1 cellular context compared by ENCODE assay signal in genomic region chr19:39412100-39412866, GRCh38.
TF ChIP-seq lines count a peak whose summit lies in the region.

A gene with protein sequence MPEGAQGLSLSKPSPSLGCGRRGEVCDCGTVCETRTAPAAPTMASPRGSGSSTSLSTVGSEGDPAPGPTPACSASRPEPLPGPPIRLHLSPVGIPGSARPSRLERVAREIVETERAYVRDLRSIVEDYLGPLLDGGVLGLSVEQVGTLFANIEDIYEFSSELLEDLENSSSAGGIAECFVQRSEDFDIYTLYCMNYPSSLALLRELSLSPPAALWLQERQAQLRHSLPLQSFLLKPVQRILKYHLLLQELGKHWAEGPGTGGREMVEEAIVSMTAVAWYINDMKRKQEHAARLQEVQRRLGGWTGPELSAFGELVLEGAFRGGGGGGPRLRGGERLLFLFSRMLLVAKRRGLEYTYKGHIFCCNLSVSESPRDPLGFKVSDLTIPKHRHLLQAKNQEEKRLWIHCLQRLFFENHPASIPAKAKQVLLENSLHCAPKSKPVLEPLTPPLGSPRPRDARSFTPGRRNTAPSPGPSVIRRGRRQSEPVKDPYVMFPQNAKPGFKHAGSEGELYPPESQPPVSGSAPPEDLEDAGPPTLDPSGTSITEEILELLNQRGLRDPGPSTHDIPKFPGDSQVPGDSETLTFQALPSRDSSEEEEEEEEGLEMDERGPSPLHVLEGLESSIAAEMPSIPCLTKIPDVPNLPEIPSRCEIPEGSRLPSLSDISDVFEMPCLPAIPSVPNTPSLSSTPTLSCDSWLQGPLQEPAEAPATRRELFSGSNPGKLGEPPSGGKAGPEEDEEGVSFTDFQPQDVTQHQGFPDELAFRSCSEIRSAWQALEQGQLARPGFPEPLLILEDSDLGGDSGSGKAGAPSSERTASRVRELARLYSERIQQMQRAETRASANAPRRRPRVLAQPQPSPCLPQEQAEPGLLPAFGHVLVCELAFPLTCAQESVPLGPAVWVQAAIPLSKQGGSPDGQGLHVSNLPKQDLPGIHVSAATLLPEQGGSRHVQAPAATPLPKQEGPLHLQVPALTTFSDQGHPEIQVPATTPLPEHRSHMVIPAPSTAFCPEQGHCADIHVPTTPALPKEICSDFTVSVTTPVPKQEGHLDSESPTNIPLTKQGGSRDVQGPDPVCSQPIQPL (N-terminal part only) (plus strand): TSS chr19:39412669. CDS start chr19:39414087, 1,418 bp downstream.

TF ChIP-seq in K562, 482 proteins besides CTCF, POLR2A, EP300 and RAD21 (continued from another document and continues in another):
- TF ChIP-seq TAF7 (tag; IDR thresholded peaks at IDR 0.05) (no peak; the same call in 1 of the 2 replicates), GTF2F1 (IDR thresholded peaks at IDR 0.05; ENCODE audit: low read depth, low read length) (0 out of 2 replicates have a peak, but pooled peaks have one; percentile 31), ETV6 (IDR thresholded peaks at IDR 0.05; ENCODE audit: borderline replicate concordance in 1 of 2, low read depth in 2 of 2, low read length in 1 of 2) (no peak; a peak in 1 of 4 replicates), ETV6 (CRISPR knock-in tag; IDR thresholded peaks at IDR 0.05; ENCODE audit: borderline replicate concordance) (no peak), KAT7 (CRISPR knock-in tag; IDR thresholded peaks at IDR 0.05; ENCODE audit: borderline replicate concordance) (no peak; the same call in 1 of the 2 replicates), CGGBP1 (CRISPR knock-in tag; IDR thresholded peaks at IDR 0.05) (no peak), SRSF3 (IDR thresholded peaks at IDR 0.05; ENCODE audit: insufficient read depth, low read length) (no peak), ESRRB (CRISPR knock-in tag; IDR thresholded peaks at IDR 0.05; ENCODE audit: borderline replicate concordance) (no peak), ZNF431 (CRISPR knock-in tag; IDR thresholded peaks at IDR 0.05) (no peak), PHB2 (IDR thresholded peaks at IDR 0.05; ENCODE audit: low read depth) (no peak), GTF2A2 (tag; IDR thresholded peaks at IDR 0.05) (no peak), ARID4B (CRISPR knock-in tag; IDR thresholded peaks at IDR 0.05) (peak; percentile 64), ZNF699 (CRISPR knock-in tag; IDR thresholded peaks at IDR 0.05; ENCODE audit: insufficient replicate concordance) (no peak), SMARCB1 (IDR thresholded peaks at IDR 0.05; ENCODE audit: insufficient read length, low read depth) (no peak), CCNT2 (IDR thresholded peaks at IDR 0.05; ENCODE audit: borderline replicate concordance, extremely low read depth, insufficient read length, low read depth, low read length) (peak; percentile 87), ZNF764 (CRISPR knock-in tag; IDR thresholded peaks at IDR 0.05; ENCODE audit: low read depth) (peak; percentile 78), STAG1 (CRISPR knock-in tag; IDR thresholded peaks at IDR 0.05; ENCODE audit: borderline replicate concordance) (no peak; the same call in 1 of the 2 replicates), ETV5 (CRISPR knock-in tag; IDR thresholded peaks at IDR 0.05; ENCODE audit: low read depth) (peak; percentile 98), ZFP1 (CRISPR knock-in tag; IDR thresholded peaks at IDR 0.05) (0 out of 2 replicates have a peak, but pooled peaks have one; percentile 40), THRB (CRISPR knock-in tag; conservative IDR thresholded peaks at IDR 0.05) (0 out of 2 replicates have a peak, but pooled peaks have one; percentile 36), CHD1 (IDR thresholded peaks at IDR 0.05; ENCODE audit: low read length) (no peak), ZNF766 (CRISPR knock-in tag; conservative IDR thresholded peaks at IDR 0.05) (peak; percentile 65), ZNF165 (CRISPR knock-in tag; IDR thresholded peaks at IDR 0.05; ENCODE audit: borderline replicate concordance) (no peak), NR2C1 (IDR thresholded peaks at IDR 0.05) (no peak), NR2C1 (tag; IDR thresholded peaks at IDR 0.05) (no peak), ZNF134 (CRISPR knock-in tag; conservative IDR thresholded peaks at IDR 0.05) (no peak), ARID2 (IDR thresholded peaks at IDR 0.05) (no peak), HIVEP1 (CRISPR knock-in tag; IDR thresholded peaks at IDR 0.05) (no peak), ZNF778 (CRISPR knock-in tag; IDR thresholded peaks at IDR 0.05) (no peak), SMAD1 (IDR thresholded peaks at IDR 0.05; ENCODE audit: low read depth, low read length, partially characterized antibody) (no peak), NKRF (IDR thresholded peaks at IDR 0.05; ENCODE audit: borderline replicate concordance) (no peak)
- TF ChIP-seq, protein P1, sequence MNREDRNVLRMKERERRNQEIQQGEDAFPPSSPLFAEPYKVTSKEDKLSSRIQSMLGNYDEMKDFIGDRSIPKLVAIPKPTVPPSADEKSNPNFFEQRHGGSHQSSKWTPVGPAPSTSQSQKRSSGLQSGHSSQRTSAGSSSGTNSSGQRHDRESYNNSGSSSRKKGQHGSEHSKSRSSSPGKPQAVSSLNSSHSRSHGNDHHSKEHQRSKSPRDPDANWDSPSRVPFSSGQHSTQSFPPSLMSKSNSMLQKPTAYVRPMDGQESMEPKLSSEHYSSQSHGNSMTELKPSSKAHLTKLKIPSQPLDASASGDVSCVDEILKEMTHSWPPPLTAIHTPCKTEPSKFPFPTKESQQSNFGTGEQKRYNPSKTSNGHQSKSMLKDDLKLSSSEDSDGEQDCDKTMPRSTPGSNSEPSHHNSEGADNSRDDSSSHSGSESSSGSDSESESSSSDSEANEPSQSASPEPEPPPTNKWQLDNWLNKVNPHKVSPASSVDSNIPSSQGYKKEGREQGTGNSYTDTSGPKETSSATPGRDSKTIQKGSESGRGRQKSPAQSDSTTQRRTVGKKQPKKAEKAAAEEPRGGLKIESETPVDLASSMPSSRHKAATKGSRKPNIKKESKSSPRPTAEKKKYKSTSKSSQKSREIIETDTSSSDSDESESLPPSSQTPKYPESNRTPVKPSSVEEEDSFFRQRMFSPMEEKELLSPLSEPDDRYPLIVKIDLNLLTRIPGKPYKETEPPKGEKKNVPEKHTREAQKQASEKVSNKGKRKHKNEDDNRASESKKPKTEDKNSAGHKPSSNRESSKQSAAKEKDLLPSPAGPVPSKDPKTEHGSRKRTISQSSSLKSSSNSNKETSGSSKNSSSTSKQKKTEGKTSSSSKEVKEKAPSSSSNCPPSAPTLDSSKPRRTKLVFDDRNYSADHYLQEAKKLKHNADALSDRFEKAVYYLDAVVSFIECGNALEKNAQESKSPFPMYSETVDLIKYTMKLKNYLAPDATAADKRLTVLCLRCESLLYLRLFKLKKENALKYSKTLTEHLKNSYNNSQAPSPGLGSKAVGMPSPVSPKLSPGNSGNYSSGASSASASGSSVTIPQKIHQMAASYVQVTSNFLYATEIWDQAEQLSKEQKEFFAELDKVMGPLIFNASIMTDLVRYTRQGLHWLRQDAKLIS (CRISPR knock-in tag; IDR thresholded peaks at IDR 0.05) = peak; percentile 81; the same call in 1 of the 2 replicates
- TF ChIP-seq, protein P2, sequence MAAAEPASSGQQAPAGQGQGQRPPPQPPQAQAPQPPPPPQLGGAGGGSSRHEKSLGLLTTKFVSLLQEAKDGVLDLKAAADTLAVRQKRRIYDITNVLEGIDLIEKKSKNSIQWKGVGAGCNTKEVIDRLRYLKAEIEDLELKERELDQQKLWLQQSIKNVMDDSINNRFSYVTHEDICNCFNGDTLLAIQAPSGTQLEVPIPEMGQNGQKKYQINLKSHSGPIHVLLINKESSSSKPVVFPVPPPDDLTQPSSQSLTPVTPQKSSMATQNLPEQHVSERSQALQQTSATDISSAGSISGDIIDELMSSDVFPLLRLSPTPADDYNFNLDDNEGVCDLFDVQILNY (CRISPR knock-in tag; IDR thresholded peaks at IDR 0.05) = no peak; the same call in 1 of the 2 replicates
- TF ChIP-seq, protein P3, sequence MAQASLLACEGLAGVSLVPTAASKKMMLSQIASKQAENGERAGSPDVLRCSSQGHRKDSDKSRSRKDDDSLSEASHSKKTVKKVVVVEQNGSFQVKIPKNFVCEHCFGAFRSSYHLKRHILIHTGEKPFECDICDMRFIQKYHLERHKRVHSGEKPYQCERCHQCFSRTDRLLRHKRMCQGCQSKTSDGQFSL (CRISPR knock-in tag; IDR thresholded peaks at IDR 0.05) = peak; percentile 4; the same call in 1 of the 2 replicates
- TF ChIP-seq, protein P3 (tag; IDR thresholded peaks at IDR 0.05) = peak in 1 of 2 experiments; percentile 79; a peak in 1 of 4 replicates
- TF ChIP-seq, protein P4, sequence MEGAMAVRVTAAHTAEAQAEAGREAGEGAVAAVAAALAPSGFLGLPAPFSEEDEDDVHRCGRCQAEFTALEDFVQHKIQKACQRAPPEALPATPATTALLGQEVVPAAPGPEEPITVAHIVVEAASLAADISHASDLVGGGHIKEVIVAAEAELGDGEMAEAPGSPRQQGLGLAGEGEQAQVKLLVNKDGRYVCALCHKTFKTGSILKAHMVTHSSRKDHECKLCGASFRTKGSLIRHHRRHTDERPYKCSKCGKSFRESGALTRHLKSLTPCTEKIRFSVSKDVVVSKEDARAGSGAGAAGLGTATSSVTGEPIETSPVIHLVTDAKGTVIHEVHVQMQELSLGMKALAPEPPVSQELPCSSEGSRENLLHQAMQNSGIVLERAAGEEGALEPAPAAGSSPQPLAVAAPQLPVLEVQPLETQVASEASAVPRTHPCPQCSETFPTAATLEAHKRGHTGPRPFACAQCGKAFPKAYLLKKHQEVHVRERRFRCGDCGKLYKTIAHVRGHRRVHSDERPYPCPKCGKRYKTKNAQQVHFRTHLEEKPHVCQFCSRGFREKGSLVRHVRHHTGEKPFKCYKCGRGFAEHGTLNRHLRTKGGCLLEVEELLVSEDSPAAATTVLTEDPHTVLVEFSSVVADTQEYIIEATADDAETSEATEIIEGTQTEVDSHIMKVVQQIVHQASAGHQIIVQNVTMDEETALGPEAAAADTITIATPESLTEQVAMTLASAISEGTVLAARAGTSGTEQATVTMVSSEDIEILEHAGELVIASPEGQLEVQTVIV (CRISPR knock-in tag; IDR thresholded peaks at IDR 0.05; ENCODE audit: borderline replicate concordance) = no peak
- TF ChIP-seq, protein P5, sequence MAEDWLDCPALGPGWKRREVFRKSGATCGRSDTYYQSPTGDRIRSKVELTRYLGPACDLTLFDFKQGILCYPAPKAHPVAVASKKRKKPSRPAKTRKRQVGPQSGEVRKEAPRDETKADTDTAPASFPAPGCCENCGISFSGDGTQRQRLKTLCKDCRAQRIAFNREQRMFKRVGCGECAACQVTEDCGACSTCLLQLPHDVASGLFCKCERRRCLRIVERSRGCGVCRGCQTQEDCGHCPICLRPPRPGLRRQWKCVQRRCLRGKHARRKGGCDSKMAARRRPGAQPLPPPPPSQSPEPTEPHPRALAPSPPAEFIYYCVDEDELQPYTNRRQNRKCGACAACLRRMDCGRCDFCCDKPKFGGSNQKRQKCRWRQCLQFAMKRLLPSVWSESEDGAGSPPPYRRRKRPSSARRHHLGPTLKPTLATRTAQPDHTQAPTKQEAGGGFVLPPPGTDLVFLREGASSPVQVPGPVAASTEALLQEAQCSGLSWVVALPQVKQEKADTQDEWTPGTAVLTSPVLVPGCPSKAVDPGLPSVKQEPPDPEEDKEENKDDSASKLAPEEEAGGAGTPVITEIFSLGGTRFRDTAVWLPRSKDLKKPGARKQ (CRISPR knock-in tag; IDR thresholded peaks at IDR 0.05) = no peak
